In genomic region chr20:21184810-21185209, GRCh38 we compare ENCODE assay signal across 1 cellular context.
A peak's percentile ranks its signal among the peaks of the same experiment; 100 is the strongest.
TF ChIP-seq lines count a peak whose summit lies in the region.

No MANE protein-coding gene starts in this region.

TF ChIP-seq in HepG2, 621 proteins besides CTCF, POLR2A, EP300 and RAD21 (continued from another document and continues in another):
- TF ChIP-seq, protein P1, sequence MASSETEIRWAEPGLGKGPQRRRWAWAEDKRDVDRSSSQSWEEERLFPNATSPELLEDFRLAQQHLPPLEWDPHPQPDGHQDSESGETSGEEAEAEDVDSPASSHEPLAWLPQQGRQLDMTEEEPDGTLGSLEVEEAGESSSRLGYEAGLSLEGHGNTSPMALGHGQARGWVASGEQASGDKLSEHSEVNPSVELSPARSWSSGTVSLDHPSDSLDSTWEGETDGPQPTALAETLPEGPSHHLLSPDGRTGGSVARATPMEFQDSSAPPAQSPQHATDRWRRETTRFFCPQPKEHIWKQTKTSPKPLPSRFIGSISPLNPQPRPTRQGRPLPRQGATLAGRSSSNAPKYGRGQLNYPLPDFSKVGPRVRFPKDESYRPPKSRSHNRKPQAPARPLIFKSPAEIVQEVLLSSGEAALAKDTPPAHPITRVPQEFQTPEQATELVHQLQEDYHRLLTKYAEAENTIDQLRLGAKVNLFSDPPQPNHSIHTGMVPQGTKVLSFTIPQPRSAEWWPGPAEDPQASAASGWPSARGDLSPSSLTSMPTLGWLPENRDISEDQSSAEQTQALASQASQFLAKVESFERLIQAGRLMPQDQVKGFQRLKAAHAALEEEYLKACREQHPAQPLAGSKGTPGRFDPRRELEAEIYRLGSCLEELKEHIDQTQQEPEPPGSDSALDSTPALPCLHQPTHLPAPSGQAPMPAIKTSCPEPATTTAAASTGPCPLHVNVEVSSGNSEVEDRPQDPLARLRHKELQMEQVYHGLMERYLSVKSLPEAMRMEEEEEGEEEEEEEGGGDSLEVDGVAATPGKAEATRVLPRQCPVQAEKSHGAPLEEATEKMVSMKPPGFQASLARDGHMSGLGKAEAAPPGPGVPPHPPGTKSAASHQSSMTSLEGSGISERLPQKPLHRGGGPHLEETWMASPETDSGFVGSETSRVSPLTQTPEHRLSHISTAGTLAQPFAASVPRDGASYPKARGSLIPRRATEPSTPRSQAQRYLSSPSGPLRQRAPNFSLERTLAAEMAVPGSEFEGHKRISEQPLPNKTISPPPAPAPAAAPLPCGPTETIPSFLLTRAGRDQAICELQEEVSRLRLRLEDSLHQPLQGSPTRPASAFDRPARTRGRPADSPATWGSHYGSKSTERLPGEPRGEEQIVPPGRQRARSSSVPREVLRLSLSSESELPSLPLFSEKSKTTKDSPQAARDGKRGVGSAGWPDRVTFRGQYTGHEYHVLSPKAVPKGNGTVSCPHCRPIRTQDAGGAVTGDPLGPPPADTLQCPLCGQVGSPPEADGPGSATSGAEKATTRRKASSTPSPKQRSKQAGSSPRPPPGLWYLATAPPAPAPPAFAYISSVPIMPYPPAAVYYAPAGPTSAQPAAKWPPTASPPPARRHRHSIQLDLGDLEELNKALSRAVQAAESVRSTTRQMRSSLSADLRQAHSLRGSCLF (CRISPR knock-in tag; IDR thresholded peaks at IDR 0.05; ENCODE audit: borderline replicate concordance) = no peak
- TF ChIP-seq ERF (CRISPR knock-in tag; IDR thresholded peaks at IDR 0.05) = 0 out of 2 replicates have a peak, but pooled peaks have one; percentile 57
- TF ChIP-seq, protein P2, sequence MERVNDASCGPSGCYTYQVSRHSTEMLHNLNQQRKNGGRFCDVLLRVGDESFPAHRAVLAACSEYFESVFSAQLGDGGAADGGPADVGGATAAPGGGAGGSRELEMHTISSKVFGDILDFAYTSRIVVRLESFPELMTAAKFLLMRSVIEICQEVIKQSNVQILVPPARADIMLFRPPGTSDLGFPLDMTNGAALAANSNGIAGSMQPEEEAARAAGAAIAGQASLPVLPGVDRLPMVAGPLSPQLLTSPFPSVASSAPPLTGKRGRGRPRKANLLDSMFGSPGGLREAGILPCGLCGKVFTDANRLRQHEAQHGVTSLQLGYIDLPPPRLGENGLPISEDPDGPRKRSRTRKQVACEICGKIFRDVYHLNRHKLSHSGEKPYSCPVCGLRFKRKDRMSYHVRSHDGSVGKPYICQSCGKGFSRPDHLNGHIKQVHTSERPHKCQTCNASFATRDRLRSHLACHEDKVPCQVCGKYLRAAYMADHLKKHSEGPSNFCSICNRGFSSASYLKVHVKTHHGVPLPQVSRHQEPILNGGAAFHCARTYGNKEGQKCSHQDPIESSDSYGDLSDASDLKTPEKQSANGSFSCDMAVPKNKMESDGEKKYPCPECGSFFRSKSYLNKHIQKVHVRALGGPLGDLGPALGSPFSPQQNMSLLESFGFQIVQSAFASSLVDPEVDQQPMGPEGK (CRISPR knock-in tag; IDR thresholded peaks at IDR 0.05) = peak; percentile 51; the same call in 1 of the 2 replicates
- no peak for TF ChIP-seq ZNF460 (CRISPR knock-in tag; IDR thresholded peaks at IDR 0.05; ENCODE audit: borderline replicate concordance)
- no peak for TF ChIP-seq JARID2 (CRISPR knock-in tag; IDR thresholded peaks at IDR 0.05; ENCODE audit: insufficient replicate concordance)
- peak; percentile 38; the same call in 1 of the 2 replicates for TF ChIP-seq ETV5 (CRISPR knock-in tag; IDR thresholded peaks at IDR 0.05; ENCODE audit: borderline replicate concordance)
- TF ChIP-seq ZKSCAN1 (IDR thresholded peaks at IDR 0.05; ENCODE audit: low read length) = no peak
- TF ChIP-seq ZBTB7A (CRISPR knock-in tag; IDR thresholded peaks at IDR 0.05) = no peak
- TF ChIP-seq ELF4 (CRISPR knock-in tag; IDR thresholded peaks at IDR 0.05; ENCODE audit: borderline replicate concordance) = no peak
- TF ChIP-seq, protein P3, sequence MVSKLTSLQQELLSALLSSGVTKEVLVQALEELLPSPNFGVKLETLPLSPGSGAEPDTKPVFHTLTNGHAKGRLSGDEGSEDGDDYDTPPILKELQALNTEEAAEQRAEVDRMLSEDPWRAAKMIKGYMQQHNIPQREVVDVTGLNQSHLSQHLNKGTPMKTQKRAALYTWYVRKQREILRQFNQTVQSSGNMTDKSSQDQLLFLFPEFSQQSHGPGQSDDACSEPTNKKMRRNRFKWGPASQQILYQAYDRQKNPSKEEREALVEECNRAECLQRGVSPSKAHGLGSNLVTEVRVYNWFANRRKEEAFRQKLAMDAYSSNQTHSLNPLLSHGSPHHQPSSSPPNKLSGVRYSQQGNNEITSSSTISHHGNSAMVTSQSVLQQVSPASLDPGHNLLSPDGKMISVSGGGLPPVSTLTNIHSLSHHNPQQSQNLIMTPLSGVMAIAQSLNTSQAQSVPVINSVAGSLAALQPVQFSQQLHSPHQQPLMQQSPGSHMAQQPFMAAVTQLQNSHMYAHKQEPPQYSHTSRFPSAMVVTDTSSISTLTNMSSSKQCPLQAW (CRISPR knock-in tag; IDR thresholded peaks at IDR 0.05) = 0 out of 2 replicates have a peak, but pooled peaks have one; percentile 29
- TF ChIP-seq ZNF512B (CRISPR knock-in tag; IDR thresholded peaks at IDR 0.05; ENCODE audit: borderline replicate concordance) = no peak
- peak; percentile 82; the same call in 1 of the 2 replicates for TF ChIP-seq ZNF362 (CRISPR knock-in tag; IDR thresholded peaks at IDR 0.05; ENCODE audit: borderline replicate concordance)
- 0 out of 2 replicates have a peak, but pooled peaks have one; percentile 36 for TF ChIP-seq RFX3 (CRISPR knock-in tag; IDR thresholded peaks at IDR 0.05)
- 0 out of 2 replicates have a peak, but pooled peaks have one; percentile 53 for TF ChIP-seq MIER3 (CRISPR knock-in tag; IDR thresholded peaks at IDR 0.05; ENCODE audit: borderline replicate concordance)
- no peak for TF ChIP-seq CREB1 (IDR thresholded peaks at IDR 0.05)
- TF ChIP-seq CREB1 (CRISPR knock-in tag; IDR thresholded peaks at IDR 0.05) = peak; percentile 42; the same call in 1 of the 2 replicates
- peak; percentile 99 for TF ChIP-seq CEBPG (CRISPR knock-in tag; IDR thresholded peaks at IDR 0.05)
- TF ChIP-seq CBX2 (IDR thresholded peaks at IDR 0.05; ENCODE audit: low read depth, low read length) = no peak
- no peak for TF ChIP-seq CBX2 (CRISPR knock-in tag; IDR thresholded peaks at IDR 0.05; ENCODE audit: low read depth)
- peak; percentile 73 for TF ChIP-seq HMG20A (CRISPR knock-in tag; IDR thresholded peaks at IDR 0.05; ENCODE audit: borderline replicate concordance)
- TF ChIP-seq NONO (IDR thresholded peaks at IDR 0.05) = no peak
- peak; percentile 79 for TF ChIP-seq NONO (CRISPR knock-in tag; conservative IDR thresholded peaks at IDR 0.05)
- no peak for TF ChIP-seq FIP1L1 (IDR thresholded peaks at IDR 0.05; ENCODE audit: borderline replicate concordance, insufficient read depth, low read depth, low read length)
- TF ChIP-seq MAX (IDR thresholded peaks at IDR 0.05) = peak; percentile 57
- TF ChIP-seq GFI1 (CRISPR knock-in tag; IDR thresholded peaks at IDR 0.05; ENCODE audit: borderline replicate concordance) = no peak
- peak; percentile 72 for TF ChIP-seq TBL1XR1 (IDR thresholded peaks at IDR 0.05; ENCODE audit: borderline replicate concordance, low read length, partially characterized antibody)
- TF ChIP-seq ZNF607 (CRISPR knock-in tag; IDR thresholded peaks at IDR 0.05; ENCODE audit: borderline replicate concordance) = no peak
- no peak for TF ChIP-seq ZNF740 (CRISPR knock-in tag; IDR thresholded peaks at IDR 0.05)
- TF ChIP-seq ZNF138 (CRISPR knock-in tag; IDR thresholded peaks at IDR 0.05; ENCODE audit: low read depth) = no peak
- no peak for TF ChIP-seq EZH2 (conservative IDR thresholded peaks at IDR 0.05; ENCODE audit: low read depth, low read length)
- TF ChIP-seq, protein P4, sequence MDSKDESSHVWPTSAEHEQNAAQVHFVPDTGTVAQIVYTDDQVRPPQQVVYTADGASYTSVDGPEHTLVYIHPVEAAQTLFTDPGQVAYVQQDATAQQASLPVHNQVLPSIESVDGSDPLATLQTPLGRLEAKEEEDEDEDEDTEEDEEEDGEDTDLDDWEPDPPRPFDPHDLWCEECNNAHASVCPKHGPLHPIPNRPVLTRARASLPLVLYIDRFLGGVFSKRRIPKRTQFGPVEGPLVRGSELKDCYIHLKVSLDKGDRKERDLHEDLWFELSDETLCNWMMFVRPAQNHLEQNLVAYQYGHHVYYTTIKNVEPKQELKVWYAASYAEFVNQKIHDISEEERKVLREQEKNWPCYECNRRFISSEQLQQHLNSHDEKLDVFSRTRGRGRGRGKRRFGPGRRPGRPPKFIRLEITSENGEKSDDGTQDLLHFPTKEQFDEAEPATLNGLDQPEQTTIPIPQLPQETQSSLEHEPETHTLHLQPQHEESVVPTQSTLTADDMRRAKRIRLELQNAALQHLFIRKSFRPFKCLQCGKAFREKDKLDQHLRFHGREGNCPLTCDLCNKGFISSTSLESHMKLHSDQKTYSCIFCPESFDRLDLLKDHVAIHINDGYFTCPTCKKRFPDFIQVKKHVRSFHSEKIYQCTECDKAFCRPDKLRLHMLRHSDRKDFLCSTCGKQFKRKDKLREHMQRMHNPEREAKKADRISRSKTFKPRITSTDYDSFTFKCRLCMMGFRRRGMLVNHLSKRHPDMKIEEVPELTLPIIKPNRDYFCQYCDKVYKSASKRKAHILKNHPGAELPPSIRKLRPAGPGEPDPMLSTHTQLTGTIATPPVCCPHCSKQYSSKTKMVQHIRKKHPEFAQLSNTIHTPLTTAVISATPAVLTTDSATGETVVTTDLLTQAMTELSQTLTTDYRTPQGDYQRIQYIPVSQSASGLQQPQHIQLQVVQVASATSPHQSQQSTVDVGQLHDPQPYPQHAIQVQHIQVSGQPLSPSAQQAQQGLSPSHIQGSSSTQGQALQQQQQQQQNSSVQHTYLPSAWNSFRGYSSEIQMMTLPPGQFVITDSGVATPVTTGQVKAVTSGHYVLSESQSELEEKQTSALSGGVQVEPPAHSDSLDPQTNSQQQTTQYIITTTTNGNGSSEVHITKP (CRISPR knock-in tag; IDR thresholded peaks at IDR 0.05; ENCODE audit: low read depth) = 0 out of 2 replicates have a peak, but pooled peaks have one; percentile 31
- TF ChIP-seq PITX1 (CRISPR knock-in tag; IDR thresholded peaks at IDR 0.05) = no peak
- TF ChIP-seq, protein P5, sequence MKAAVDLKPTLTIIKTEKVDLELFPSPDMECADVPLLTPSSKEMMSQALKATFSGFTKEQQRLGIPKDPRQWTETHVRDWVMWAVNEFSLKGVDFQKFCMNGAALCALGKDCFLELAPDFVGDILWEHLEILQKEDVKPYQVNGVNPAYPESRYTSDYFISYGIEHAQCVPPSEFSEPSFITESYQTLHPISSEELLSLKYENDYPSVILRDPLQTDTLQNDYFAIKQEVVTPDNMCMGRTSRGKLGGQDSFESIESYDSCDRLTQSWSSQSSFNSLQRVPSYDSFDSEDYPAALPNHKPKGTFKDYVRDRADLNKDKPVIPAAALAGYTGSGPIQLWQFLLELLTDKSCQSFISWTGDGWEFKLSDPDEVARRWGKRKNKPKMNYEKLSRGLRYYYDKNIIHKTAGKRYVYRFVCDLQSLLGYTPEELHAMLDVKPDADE (CRISPR knock-in tag; IDR thresholded peaks at IDR 0.05) = no peak
- TF ChIP-seq TRIM24 (CRISPR knock-in tag; IDR thresholded peaks at IDR 0.05) = peak; percentile 71; the same call in 1 of the 2 replicates
- TF ChIP-seq, protein P6, sequence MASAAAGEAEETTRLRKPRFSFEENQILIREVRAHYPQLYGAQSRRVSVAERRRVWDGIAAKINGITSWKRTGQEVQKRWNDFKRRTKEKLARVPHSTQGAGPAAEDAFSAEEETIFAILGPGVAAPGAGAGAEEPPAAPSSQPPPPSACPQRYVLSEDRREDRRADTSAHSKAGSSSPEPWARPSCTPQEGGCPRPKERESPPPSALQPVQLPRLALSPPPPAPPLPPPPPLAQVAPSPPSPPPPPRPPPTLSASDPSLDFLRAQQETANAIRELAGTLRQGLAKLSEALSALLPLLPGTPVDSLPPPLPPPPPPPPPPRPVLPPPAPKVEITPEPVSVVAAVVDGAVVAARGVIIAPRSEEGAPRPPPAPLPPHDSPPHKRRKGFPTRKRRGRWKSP (CRISPR knock-in tag; IDR thresholded peaks at IDR 0.05) = peak; percentile 37; the same call in 1 of the 2 replicates
- TF ChIP-seq ZNF510 (CRISPR knock-in tag; IDR thresholded peaks at IDR 0.05; ENCODE audit: low read depth) = no peak
- TF ChIP-seq BRF2 (CRISPR knock-in tag; IDR thresholded peaks at IDR 0.05) = no peak
- peak; percentile 36; the same call in 1 of the 2 replicates for TF ChIP-seq MED1 (CRISPR knock-in tag; IDR thresholded peaks at IDR 0.05)
